Comparison of ENCODE assay signal across 1 cellular context in genomic region chr2:102664439-102665042, GRCh38.
TF ChIP-seq lines count a peak whose summit lies in the region.

No MANE protein-coding gene starts in this region.

TF ChIP-seq in K562, 482 proteins besides CTCF, POLR2A, EP300 and RAD21 (continued from another document and continues in another):
- TF ChIP-seq FOXK2 (conservative IDR thresholded peaks at IDR 0.05 in 1 of 2, IDR thresholded peaks at IDR 0.05 in 1 of 2; ENCODE audit: low read depth in 2 of 2) (peak in 1 of 2 experiments; percentile 72; a peak in 2 of 4 replicates), NR2C2 (CRISPR knock-in tag; IDR thresholded peaks at IDR 0.05) (no peak), NR2C2 (tag; IDR thresholded peaks at IDR 0.05) (peak; percentile 34; the same call in 1 of the 2 replicates), ZFP1 (CRISPR knock-in tag; IDR thresholded peaks at IDR 0.05) (no peak), CREM (IDR thresholded peaks at IDR 0.05; ENCODE audit: low read depth) (peak; percentile 77), GATAD2B (IDR thresholded peaks at IDR 0.05; ENCODE audit: borderline replicate concordance) (peak; percentile 19; the same call in 1 of the 2 replicates), RBM34 (IDR thresholded peaks at IDR 0.05; ENCODE audit: borderline replicate concordance, insufficient read depth, low read length) (no peak), HMBOX1 (IDR thresholded peaks at IDR 0.05) (peak; percentile 64; the same call in 1 of the 2 replicates), TRIM25 (IDR thresholded peaks at IDR 0.05; ENCODE audit: borderline replicate concordance) (no peak), ZNF551 (CRISPR knock-in tag; IDR thresholded peaks at IDR 0.05) (no peak), C11orf30 (IDR thresholded peaks at IDR 0.05; ENCODE audit: low read depth) (peak; percentile 61; the same call in 1 of the 2 replicates), KDM2B (CRISPR knock-in tag; IDR thresholded peaks at IDR 0.05) (no peak), FOXP4 (CRISPR knock-in tag; IDR thresholded peaks at IDR 0.05; ENCODE audit: borderline replicate concordance) (no peak), ZEB2 (IDR thresholded peaks at IDR 0.05) (peak; percentile 97), ZFP91 (CRISPR knock-in tag; IDR thresholded peaks at IDR 0.05) (no peak), CTCFL (IDR thresholded peaks at IDR 0.05; ENCODE audit: borderline replicate concordance, insufficient read depth, low read depth, low read length, poor library complexity, severe bottlenecking) (no peak), TAF7 (tag; IDR thresholded peaks at IDR 0.05) (no peak), TEAD2 (tag; IDR thresholded peaks at IDR 0.05) (no peak), THRAP3 (IDR thresholded peaks at IDR 0.05; ENCODE audit: borderline replicate concordance) (no peak), ZNF354B (CRISPR knock-in tag; IDR thresholded peaks at IDR 0.05) (no peak), NCOR1 (IDR thresholded peaks at IDR 0.05) (0 out of 2 replicates have a peak, but pooled peaks have one; percentile 26), ZNF764 (CRISPR knock-in tag; IDR thresholded peaks at IDR 0.05; ENCODE audit: low read depth) (no peak), MXD1 (CRISPR knock-in tag; IDR thresholded peaks at IDR 0.05; ENCODE audit: borderline replicate concordance, poor library complexity, severe bottlenecking) (no peak), RBBP5 (IDR thresholded peaks at IDR 0.05; ENCODE audit: borderline replicate concordance, insufficient read depth, low read length, poor library complexity, severe bottlenecking) (no peak), SIRT6 (IDR thresholded peaks at IDR 0.05; ENCODE audit: low read depth, low read length) (no peak), SOX6 (IDR thresholded peaks at IDR 0.05) (peak; percentile 83), REST (CRISPR knock-in tag; IDR thresholded peaks at IDR 0.05; ENCODE audit: low read depth) (no peak), ZNF655 (CRISPR knock-in tag; IDR thresholded peaks at IDR 0.05) (no peak), BRCA1 (IDR thresholded peaks at IDR 0.05) (no peak), BRCA1 (CRISPR knock-in tag; IDR thresholded peaks at IDR 0.05) (no peak), SAFB2 (IDR thresholded peaks at IDR 0.05; ENCODE audit: borderline replicate concordance, low read depth, low read length, severe bottlenecking) (no peak), RBM15 (IDR thresholded peaks at IDR 0.05; ENCODE audit: insufficient read depth, low read length) (no peak), ZBTB12 (CRISPR knock-in tag; IDR thresholded peaks at IDR 0.05) (no peak), ZFP30 (CRISPR knock-in tag; IDR thresholded peaks at IDR 0.05; ENCODE audit: borderline replicate concordance) (no peak), SRSF1 (IDR thresholded peaks at IDR 0.05; ENCODE audit: low read depth, low read length) (no peak), ARID3B (CRISPR knock-in tag; IDR thresholded peaks at IDR 0.05; ENCODE audit: borderline replicate concordance) (no peak), HDGF (IDR thresholded peaks at IDR 0.05) (no peak), CSDE1 (IDR thresholded peaks at IDR 0.05) (no peak), ZNF507 (tag; conservative IDR thresholded peaks at IDR 0.05) (no peak), ZNF184 (CRISPR knock-in tag; IDR thresholded peaks at IDR 0.05) (no peak), RFX1 (IDR thresholded peaks at IDR 0.05) (no peak), BACH1 (tag; IDR thresholded peaks at IDR 0.05) (peak; percentile 70; the same call in 1 of the 2 replicates), ELF1 (tag; IDR thresholded peaks at IDR 0.05) (no peak), ZNF165 (CRISPR knock-in tag; IDR thresholded peaks at IDR 0.05; ENCODE audit: borderline replicate concordance) (no peak), ZBTB1 (CRISPR knock-in tag; IDR thresholded peaks at IDR 0.05; ENCODE audit: borderline replicate concordance, low read depth) (no peak), TRIM28 (IDR thresholded peaks at IDR 0.05) (no peak), TEAD4 (IDR thresholded peaks at IDR 0.05; ENCODE audit: low read length) (peak; percentile 48; the same call in 1 of the 2 replicates), TEAD4 (CRISPR knock-in tag; IDR thresholded peaks at IDR 0.05; ENCODE audit: borderline replicate concordance) (no peak), CREB5 (CRISPR knock-in tag; IDR thresholded peaks at IDR 0.05) (no peak), HOXB6 (CRISPR knock-in tag; IDR thresholded peaks at IDR 0.05; ENCODE audit: borderline replicate concordance) (no peak)
